21 cellular contexts compared by ENCODE assay signal in genomic region chr2:168541887-168542286, GRCh38.
DNase-seq lines count a peak whose midpoint lies in the region; ATAC-seq and TF ChIP-seq lines count a peak whose summit lies in the region.
"Had no signal": no experiment of that assay in that cellular context is flagged by ENCODE, and none has a peak within 500 bp of the region (broad histone marks: within the 10 kb centered on the region; RNA-seq: fewer than 3 reads in every experiment).

No MANE protein-coding gene starts in this region.

- H3K4me3 ChIP-seq in epithelial cell of esophagus (ENCODE audit: low read length) (no peak overlapping the region), neutrophil (ENCODE audit: low read depth in 1 of 2, low read length in 1 of 2) (no peak overlapping the region), SJCRH30 (no peak overlapping the region), colonic mucosa (no peak overlapping the region)
- H3K4me3 ChIP-seq: HAP-1, PC-9 had no signal

- no peaks in the 10 kb centered on the region for H3K27me3 Mint-ChIP-seq in activated naive CD4-positive, alpha-beta T cell treated with anti-CD3 and anti-CD28 coated beads, Interleukin-2, amount 10 ng/mL, durations not matched to agents 7 days and 5 days
- H3K27me3 Mint-ChIP-seq: CD4-positive, CD25-positive, alpha-beta regulatory T cell had no signal

- intact Hi-C loops in colonic mucosa (cut with DNase I): no loop called here

- peaks cover 11% of the 10 kb centered on the region for H3K4me1 Mint-ChIP-seq in activated naive CD4-positive, alpha-beta T cell treated with anti-CD3 and anti-CD28 coated beads, Interleukin-2, amount 10 ng/mL, durations not matched to agents 7 days and 5 days

- DNase-seq in activated naive CD4-positive, alpha-beta T cell treated with anti-CD3 and anti-CD28 coated beads, Interleukin-2, amount 10 ng/mL, durations not matched to agents 7 days and 5 days: no peak
- no peak for DNase-seq in activated naive CD4-positive, alpha-beta T cell treated with anti-CD3 and anti-CD28 coated beads, Interleukin-2, amount 50 U/mL, for 72 hours (ENCODE audit: low spot score in 2 of 2)
- DNase-seq in SW480 (ENCODE audit: low spot score): peak; percentile 22
- peak; percentile 39 for DNase-seq in epithelial cell of esophagus (ENCODE audit: low read depth)
- no peak for DNase-seq in SJCRH30
- no peak for DNase-seq in colonic mucosa
- DNase-seq: CD4-positive, CD25-positive, alpha-beta regulatory T cell; COR-L47; GF-D8; NCI-H1436; NCI-H2029; NCI-H345; NCI-H526; PC-9; SIG-M5 had no signal

- TF ChIP-seq CTCF in epithelial cell of esophagus (IDR thresholded peaks at IDR 0.05; ENCODE audit: insufficient read depth, low read depth, low read length, missing control alignments): no peak
- TF ChIP-seq CTCF in neutrophil (IDR thresholded peaks at IDR 0.05): no peak
- no peak for TF ChIP-seq CTCF in colonic mucosa (IDR thresholded peaks at IDR 0.05)

- no peaks in the 10 kb centered on the region for H3K36me3 ChIP-seq in neutrophil
- no peaks in the 10 kb centered on the region for H3K36me3 ChIP-seq in SJCRH30
- H3K36me3 ChIP-seq in colonic mucosa: no peaks in the 10 kb centered on the region
- H3K36me3 ChIP-seq: HAP-1 had no signal

- CTCF ChIA-PET in activated naive CD4-positive, alpha-beta T cell treated with anti-CD3 and anti-CD28 coated beads, Interleukin-2, amount 10 ng/mL, durations not matched to agents 7 days and 5 days (lab: Charles Lee): no interaction called here

- H3K27ac Mint-ChIP-seq in activated naive CD4-positive, alpha-beta T cell treated with anti-CD3 and anti-CD28 coated beads, Interleukin-2, amount 10 ng/mL, durations not matched to agents 7 days and 5 days: peak overlapping the region; percentile 45
- H3K27ac Mint-ChIP-seq in activated naive CD4-positive, alpha-beta T cell treated with anti-CD3 and anti-CD28 coated beads, Interleukin-2, amount 50 U/mL, for 72 hours: no peak overlapping the region

- H3K9me3 Mint-ChIP-seq in activated naive CD4-positive, alpha-beta T cell treated with anti-CD3 and anti-CD28 coated beads, Interleukin-2, amount 10 ng/mL, durations not matched to agents 7 days and 5 days: peaks cover 39% of the 10 kb centered on the region
- H3K9me3 Mint-ChIP-seq in activated naive CD4-positive, alpha-beta T cell treated with anti-CD3 and anti-CD28 coated beads, Interleukin-2, amount 50 U/mL, for 72 hours: peaks cover 17 to 26% of the 10 kb centered on the region in 2 donors

- H3K27ac ChIP-seq in neutrophil (peak overlapping the region; percentile 52), SJCRH30 (no peak overlapping the region), colonic mucosa (no peak overlapping the region)
- H3K27ac ChIP-seq: 22Rv1, HL-60, PC-9, RWPE1 had no signal

- ATAC-seq in activated naive CD4-positive, alpha-beta T cell treated with anti-CD3 and anti-CD28 coated beads, Interleukin-2, amount 50 U/mL, for 72 hours: no peak
- ATAC-seq in HG02678 (IDR thresholded peaks at IDR 0.05; ENCODE audit: unreplicated experiment): no peak

- H3K9ac ChIP-seq in colonic mucosa (ENCODE audit: low read depth in 2 of 2, low read length in 2 of 2): no peak overlapping the region

- H3K27me3 ChIP-seq in neutrophil (no peaks in the 10 kb centered on the region), SJCRH30 (no peaks in the 10 kb centered on the region), colonic mucosa (no peaks in the 10 kb centered on the region)

- H3K9me3 ChIP-seq in neutrophil: no peaks in the 10 kb centered on the region
- peaks cover 12% of the 10 kb centered on the region for H3K9me3 ChIP-seq in SJCRH30 (replicated peaks)
- H3K9me3 ChIP-seq in colonic mucosa: no peaks in the 10 kb centered on the region
- H3K9me3 ChIP-seq: HAP-1 had no signal

- H3K4me1 ChIP-seq in neutrophil (ENCODE audit: control insufficient read depth in 1 of 2, insufficient read depth in 1 of 2, low read depth in 1 of 2, low read length in 1 of 2) (peaks cover 15 to 28% of the 10 kb centered on the region in 2 experiments), SJCRH30 (peaks cover 23% of the 10 kb centered on the region), colonic mucosa (no peaks in the 10 kb centered on the region)
- H3K4me1 ChIP-seq: HAP-1 had no signal

- no peak overlapping the region for H3K4me3 Mint-ChIP-seq in activated naive CD4-positive, alpha-beta T cell treated with anti-CD3 and anti-CD28 coated beads, Interleukin-2, amount 10 ng/mL, durations not matched to agents 7 days and 5 days

- peaks cover 29% of the 10 kb centered on the region for H3K36me3 Mint-ChIP-seq in activated naive CD4-positive, alpha-beta T cell treated with anti-CD3 and anti-CD28 coated beads, Interleukin-2, amount 10 ng/mL, durations not matched to agents 7 days and 5 days
- peaks cover 27 to 45% of the 10 kb centered on the region in 2 donors for H3K36me3 Mint-ChIP-seq in activated naive CD4-positive, alpha-beta T cell treated with anti-CD3 and anti-CD28 coated beads, Interleukin-2, amount 50 U/mL, for 72 hours

Comparison
In these comparisons a context has a peak if more than half of its experiments do, and no peak if none do; other contexts are left out.
1. DNase-seq: peak in SW480 (single experiment) and epithelial cell of esophagus (single experiment); none in activated naive CD4-positive, alpha-beta T cell treated with anti-CD3 and anti-CD28 coated beads, Interleukin-2, amount 10 ng/mL, durations not matched to agents 7 days and 5 days (single experiment), activated naive CD4-positive, alpha-beta T cell treated with anti-CD3 and anti-CD28 coated beads, Interleukin-2, amount 50 U/mL, for 72 hours (0 of 2), SJCRH30 (0 of 2) and colonic mucosa (single experiment).